In genomic region chr6:169701953-169702639, GRCh38 we compare ENCODE assay signal across 1 cellular context.
TF ChIP-seq lines count a peak whose summit lies in the region.

C6orf120 (plus strand) TSS chr6:169702126; CDS start chr6:169702460, 334 bp downstream.
WDR27 (minus strand) TSS chr6:169702029; CDS start chr6:169689005, 13,024 bp downstream.

TF ChIP-seq in WTC11, 78 proteins besides CTCF, POLR2A, EP300 and RAD21 (continued from another document):
- TF ChIP-seq E2F4 (CRISPR knock-in tag; IDR thresholded peaks at IDR 0.05; ENCODE audit: borderline replicate concordance, low read depth) (no peak), FOXJ3 (CRISPR knock-in tag; IDR thresholded peaks at IDR 0.05; ENCODE audit: borderline replicate concordance) (no peak), ZNF423 (CRISPR knock-in tag; IDR thresholded peaks at IDR 0.05) (peak; percentile 45; the same call in 1 of the 2 replicates), EMX1 (CRISPR knock-in tag; IDR thresholded peaks at IDR 0.05) (no peak; the same call in 1 of the 2 replicates), NFYB (CRISPR knock-in tag; conservative IDR thresholded peaks at IDR 0.05; ENCODE audit: low read depth) (no peak; the same call in 1 of the 2 replicates), ELF4 (CRISPR knock-in tag; IDR thresholded peaks at IDR 0.05; ENCODE audit: low read depth) (0 out of 2 replicates have a peak, but pooled peaks have one; percentile 59), MYBL2 (CRISPR knock-in tag; IDR thresholded peaks at IDR 0.05) (0 out of 2 replicates have a peak, but pooled peaks have one; percentile 13), SOX15 (CRISPR knock-in tag; IDR thresholded peaks at IDR 0.05) (no peak)
